In genomic region chr1:93304716-93305138, GRCh38 we compare ENCODE assay signal across 8 cellular contexts. TPM values are rescaled to one million over a fixed set of nuclear protein-coding genes. Genes with fewer than 3 reads are reported as not detected.
DNase-seq lines count a peak whose midpoint lies in the region; ATAC-seq and TF ChIP-seq lines count a peak whose summit lies in the region.

No MANE protein-coding gene starts in this region.

- no peak overlapping the region for H3K4me3 ChIP-seq in CD8-positive, alpha-beta memory T cell (ENCODE audit: low read length)
- no peak overlapping the region for H3K4me3 ChIP-seq in right lobe of liver

- ATAC-seq in right lobe of liver (peak; percentile 88 to 93 (median 88)), GM19324 (IDR thresholded peaks at IDR 0.05; ENCODE audit: low FRiP score, unreplicated experiment) (no peak)

- no peak overlapping the region for H3K27ac ChIP-seq in CD8-positive, alpha-beta memory T cell (ENCODE audit: low read depth, low read length)
- H3K27ac ChIP-seq in right lobe of liver, result no peak overlapping the region

- H3K4me3 Mint-ChIP-seq in CD8-positive, alpha-beta memory T cell, result no peak overlapping the region

- POLR2A ChIA-PET in CD8-positive, alpha-beta memory T cell (lab: Charles Lee), result interaction anchor here (1.0 kb wide), 1 partner anchor 41 kb away, joined by 4 read pairs; the partner anchor contains the start of gene DR1

- no peaks in the 10 kb centered on the region for H3K27me3 Mint-ChIP-seq in CD8-positive, alpha-beta memory T cell

- H3K27me3 ChIP-seq in CD8-positive, alpha-beta memory T cell (ENCODE audit: insufficient read depth, low read length, poor library complexity, severe bottlenecking), result no peaks in the 10 kb centered on the region
- no peaks in the 10 kb centered on the region for H3K27me3 ChIP-seq in right lobe of liver

- no peaks in the 10 kb centered on the region for H3K36me3 ChIP-seq in CD8-positive, alpha-beta memory T cell (ENCODE audit: insufficient read depth, low read length)
- H3K36me3 ChIP-seq in right lobe of liver, result no peaks in the 10 kb centered on the region

- CTCF ChIA-PET in CD8-positive, alpha-beta memory T cell (lab: Charles Lee), result interaction anchor here (0.5 to 2.1 kb wide), 29 partner anchors 10 to 543 kb away, joined by 3 to 24 read pairs (median 4); partner anchors contain the start of genes DR1 and MTF2

- H3K27ac Mint-ChIP-seq in CD8-positive, alpha-beta memory T cell, result no peak overlapping the region

- no peaks in the 10 kb centered on the region for H3K9me3 Mint-ChIP-seq in CD8-positive, alpha-beta memory T cell

- WGBS in right lobe of liver (ENCODE audit: insufficient coverage, low coverage, low lambda C conversion rate, missing lambda C conversion rate), result 4% methylated on average over 2 of the region's 2 CpGs

- TF ChIP-seq CTCF in GM20000 (IDR thresholded peaks at IDR 0.05; ENCODE audit: extremely low read depth, missing control alignments), result peak; percentile 71
- TF ChIP-seq CTCF in right lobe of liver (IDR thresholded peaks at IDR 0.05), result peak; percentile 90 to 94 (median 91)

- intact Hi-C loops in right lobe of liver (cut with DNase I), result no loop called here

- peak in 4 of 5 donors; percentile 12 to 62 (median 36) for DNase-seq in CD8-positive, alpha-beta memory T cell
- peak; percentile 59 for DNase-seq in GM20000 (ENCODE audit: low spot score)
- peak; percentile 24 for DNase-seq in NCI-H128 (lab: John Stamatoyannopoulos, UW; ENCODE audit: unreplicated experiment)
- peak; percentile 64 for DNase-seq in SW480 (ENCODE audit: low spot score)
- DNase-seq in cerebellum (ENCODE audit: low spot score), result peak; percentile 56
- no peak for DNase-seq in right lobe of liver
- DNase-seq in stimulated activated CD8-positive, alpha-beta memory T cell treated with anti-CD3 and anti-CD28 coated beads, Interleukin-4, amount 100 ng/mL, for 48 hours, result peak; percentile 42

- no peaks in the 10 kb centered on the region for H3K4me1 ChIP-seq in CD8-positive, alpha-beta memory T cell (ENCODE audit: insufficient read depth, low read length)
- no peaks in the 10 kb centered on the region for H3K4me1 ChIP-seq in right lobe of liver

- peaks cover 2 to 21% (median 3%) of the 10 kb centered on the region in 3 donors for H3K36me3 Mint-ChIP-seq in CD8-positive, alpha-beta memory T cell

- H3K4me1 Mint-ChIP-seq in CD8-positive, alpha-beta memory T cell, result peaks cover 0 to 4% (median 0%) of the 10 kb centered on the region in 3 donors

- no peak for TF ChIP-seq POLR2A in right lobe of liver (IDR thresholded peaks at IDR 0.05)

- no peaks in the 10 kb centered on the region for H3K9me3 ChIP-seq in CD8-positive, alpha-beta memory T cell (ENCODE audit: low read length)
- H3K9me3 ChIP-seq in right lobe of liver, result no peaks in the 10 kb centered on the region

RNA-seq across cellular contexts. Expression of gene DR1, which starts 41.0 kb away (rescaled TPM):
- total RNA-seq in CD8-positive, alpha-beta memory T cell, result 100 to 1,000 TPM; 108 to 114 TPM
- polyA plus RNA-seq in CD8-positive, alpha-beta memory T cell, result 75.3 TPM
- 36.6 TPM for total RNA-seq in cerebellum
- total RNA-seq in right lobe of liver, result 10 to 100 TPM; 15.7 to 26.7 (median 17.7) TPM

Comparison
In these comparisons a context has a peak if more than half of its experiments do, and no peak if none do; other contexts are left out.
1. DNase-seq: peak in CD8-positive, alpha-beta memory T cell (4 of 5), GM20000 (single experiment), NCI-H128 (single experiment), SW480 (single experiment), cerebellum (single experiment) and stimulated activated CD8-positive, alpha-beta memory T cell treated with anti-CD3 and anti-CD28 coated beads, Interleukin-4, amount 100 ng/mL, for 48 hours (single experiment); none in right lobe of liver (0 of 3).